8 cellular contexts compared by ENCODE assay signal in genomic region chr11:120335928-120336640, GRCh38. TPM values are rescaled to one million over a fixed set of nuclear protein-coding genes. Genes with fewer than 3 reads are reported as not detected.
DNase-seq lines count a peak whose midpoint lies in the region; ATAC-seq, FAIRE-seq and TF ChIP-seq lines count a peak whose summit lies in the region.

ARHGEF12 (plus strand) TSS chr11:120336413; CDS start chr11:120337244, 831 bp downstream.

- H3K36me3 ChIP-seq in HepG2 (replicated peaks in 1 of 2; ENCODE audit: control insufficient read depth in 1 of 2, insufficient read depth in 2 of 2, low read length in 2 of 2), result no peaks in the 10 kb centered on the region

- peak within 1 kb of the TSS; percentile 95 for H3K4me2 ChIP-seq in HepG2 (ENCODE audit: low read depth, low read length)

- in situ Hi-C loops in ACHN (cut with HindIII; ENCODE audit: low pct_ligation_motif_present, low pct_unique_long_range_greater_than_20kb, low sequenced_read_pairs) (no loop called here), HepG2 (cut with HindIII; ENCODE audit: extremely low pct_ligation_motif_present, low pct_unique_long_range_greater_than_20kb) (loop anchor here (5.0 kb wide), 1 partner anchor 56 kb away; no protein-coding TSS in a partner anchor)

- H3K4me1 ChIP-seq in HepG2 (ENCODE audit: insufficient read depth, low read length), result peaks cover 31% of the 10 kb centered on the region

- WGBS in HepG2 (ENCODE audit: low lambda C conversion rate), result 0% methylated on average over 23 of the region's 92 CpGs

- CTCF ChIA-PET in HepG2 (lab: Yijun Ruan, JAX; ENCODE audit: low intra/inter-chr PET ratio, low total read pairs), result no interaction called here

- peak; percentile 94 for DNase-seq in ACHN
- peak; percentile 91 for DNase-seq in NCI-H510A treated with DMSO at 0.1 percent for 48 hours (lab: John Stamatoyannopoulos, UW)
- peak; percentile 63 to 69 for DNase-seq in activated CD4-positive, alpha-beta T cell treated with anti-CD3 and anti-CD28 coated beads, Interleukin-2, amount 50 U/mL, for 4 hours
- DNase-seq in dermis blood vessel endothelial cell, result peak; percentile 99
- DNase-seq in HepG2 (ENCODE audit: low spot score), result peak; percentile 88
- peak; percentile 69 for DNase-seq in stimulated activated CD4-positive, alpha-beta T cell treated with anti-CD3 and anti-CD28 coated beads, Interleukin-2, amount 100 ng/mL, for 4 hours (ENCODE audit: low read depth)

- peaks cover 12% of the 10 kb centered on the region for H4K20me1 ChIP-seq in HepG2 (ENCODE audit: insufficient read depth, low read length)

- FAIRE-seq in HepG2 (lab: Jason Lieb, UNC), result no peak

- ATAC-seq in GM18867 (IDR thresholded peaks at IDR 0.05; ENCODE audit: unreplicated experiment), result peak; percentile 65
- peak; percentile 41 for ATAC-seq in HG03139 (IDR thresholded peaks at IDR 0.05; ENCODE audit: unreplicated experiment)
- peak; percentile 73 for ATAC-seq in HepG2

- H3K79me2 ChIP-seq in HepG2 (ENCODE audit: insufficient read depth, low read length), result peaks cover 45% of the 10 kb centered on the region

- TF ChIP-seq EP300 in HepG2 (IDR thresholded peaks at IDR 0.05; ENCODE audit: low read depth in 2 of 2, low read length in 2 of 2), result peak; percentile 52 to 64; a peak in 2 of 4 replicates
- TF ChIP-seq EP300 in HepG2 (CRISPR knock-in tag; IDR thresholded peaks at IDR 0.05; ENCODE audit: borderline replicate concordance), result 0 out of 2 replicates have a peak, but pooled peaks have one; percentile 34

- no peaks in the 10 kb centered on the region for H3K9me3 ChIP-seq in HepG2 (ENCODE audit: low read length)

- peak within 1 kb of the TSS; percentile 80 to 96 (median 86) for H3K4me3 ChIP-seq in HepG2 (replicated peaks in 1 of 3; ENCODE audit: insufficient read depth in 1 of 3, low read depth in 2 of 3, low read length in 3 of 3)

- POLR2A ChIA-PET in HepG2 (lab: Yijun Ruan, JAX), result interaction anchor here (1.0 to 2.5 kb wide), 7 partner anchors 11 to 150 kb away, joined by 3 to 11 read pairs (median 5); no protein-coding TSS in a partner anchor

- intact Hi-C loops in HepG2 (cut with micrococcal nuclease; ENCODE audit: unreplicated experiment), result loop anchor here (2.0 to 5.0 kb wide), 3 partner anchors 36 to 96 kb away; no protein-coding TSS in a partner anchor

- H2AFZ ChIP-seq in HepG2 (ENCODE audit: low read length), result peak within 1 kb of the TSS; percentile 94

- BruUV-seq in HepG2 (replicated peaks; lab: Mats Ljungman, UMichigan), result no TSS peak

- H3K27me3 ChIP-seq in HepG2 (ENCODE audit: control insufficient read depth in 1 of 2, insufficient read depth in 2 of 2, low read length in 2 of 2), result no peaks in the 10 kb centered on the region; a peak in 1 of 5 replicates

- peak; percentile 75 for TF ChIP-seq CTCF in HepG2 (CRISPR knock-in tag; IDR thresholded peaks at IDR 0.05)

- TF ChIP-seq POLR2A in HepG2 (IDR thresholded peaks at IDR 0.05; ENCODE audit: insufficient read depth in 1 of 2, low read depth in 2 of 2, low read length in 2 of 2), result peak in 1 of 2 experiments; percentile 50; a peak in 3 of 4 replicates

- H3K9ac ChIP-seq in HepG2 (ENCODE audit: insufficient read depth, low read depth, low read length), result peak within 1 kb of the TSS; percentile 84

- TF ChIP-seq RAD21 in HepG2 (CRISPR knock-in tag; IDR thresholded peaks at IDR 0.05), result peak; percentile 59

- peak within 1 kb of the TSS; percentile 86 for H3K27ac ChIP-seq in HepG2 (ENCODE audit: extremely low read length, insufficient read depth, low read length)

TF ChIP-seq in HepG2, 621 proteins besides CTCF, POLR2A, EP300 and RAD21 (continues in another document):
- peak; percentile 91; the same call in 1 of the 2 replicates for TF ChIP-seq ZNF556 (CRISPR knock-in tag; IDR thresholded peaks at IDR 0.05; ENCODE audit: borderline replicate concordance)
- no peak for TF ChIP-seq ZNF251 (CRISPR knock-in tag; IDR thresholded peaks at IDR 0.05)
- peak; percentile 96 for TF ChIP-seq REPIN1 (CRISPR knock-in tag; IDR thresholded peaks at IDR 0.05; ENCODE audit: borderline replicate concordance, low read depth)
- no peak for TF ChIP-seq ZNF484 (CRISPR knock-in tag; IDR thresholded peaks at IDR 0.05; ENCODE audit: borderline replicate concordance, low read depth)
- peak; percentile 80; the same call in 1 of the 2 replicates for TF ChIP-seq NRL (CRISPR knock-in tag; IDR thresholded peaks at IDR 0.05; ENCODE audit: borderline replicate concordance)
- 0 out of 2 replicates have a peak, but pooled peaks have one; percentile 17 for TF ChIP-seq BHLHE40 (IDR thresholded peaks at IDR 0.05; ENCODE audit: low read length)
- no peak for TF ChIP-seq RFX5 (IDR thresholded peaks at IDR 0.05; ENCODE audit: low read depth, low read length)
- TF ChIP-seq, protein P1, sequence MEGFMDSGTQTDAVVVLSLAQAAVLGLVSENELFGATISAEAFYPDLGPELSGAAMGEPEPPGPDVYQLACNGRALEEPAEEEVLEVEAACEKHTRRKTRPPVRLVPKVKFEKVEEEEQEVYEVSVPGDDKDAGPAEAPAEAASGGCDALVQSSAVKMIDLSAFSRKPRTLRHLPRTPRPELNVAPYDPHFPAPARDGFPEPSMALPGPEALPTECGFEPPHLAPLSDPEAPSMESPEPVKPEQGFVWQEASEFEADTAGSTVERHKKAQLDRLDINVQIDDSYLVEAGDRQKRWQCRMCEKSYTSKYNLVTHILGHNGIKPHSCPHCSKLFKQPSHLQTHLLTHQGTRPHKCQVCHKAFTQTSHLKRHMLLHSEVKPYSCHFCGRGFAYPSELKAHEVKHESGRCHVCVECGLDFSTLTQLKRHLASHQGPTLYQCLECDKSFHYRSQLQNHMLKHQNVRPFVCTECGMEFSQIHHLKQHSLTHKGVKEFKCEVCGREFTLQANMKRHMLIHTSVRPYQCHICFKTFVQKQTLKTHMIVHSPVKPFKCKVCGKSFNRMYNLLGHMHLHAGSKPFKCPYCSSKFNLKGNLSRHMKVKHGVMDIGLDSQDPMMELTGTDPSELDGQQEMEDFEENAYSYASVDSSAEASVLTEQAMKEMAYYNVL (CRISPR knock-in tag; IDR thresholded peaks at IDR 0.05; ENCODE audit: borderline replicate concordance), result peak; percentile 72; the same call in 1 of the 2 replicates
- no peak for TF ChIP-seq ZNF597 (CRISPR knock-in tag; IDR thresholded peaks at IDR 0.05)
- TF ChIP-seq DRAP1 (CRISPR knock-in tag; IDR thresholded peaks at IDR 0.05), result no peak
- TF ChIP-seq ZNF34 (CRISPR knock-in tag; IDR thresholded peaks at IDR 0.05; ENCODE audit: borderline replicate concordance), result peak; percentile 63; the same call in 1 of the 2 replicates
- TF ChIP-seq CSRNP2 (CRISPR knock-in tag; conservative IDR thresholded peaks at IDR 0.05; ENCODE audit: low read depth), result 0 out of 2 replicates have a peak, but pooled peaks have one; percentile 48
- no peak for TF ChIP-seq ZNF83 (CRISPR knock-in tag; IDR thresholded peaks at IDR 0.05; ENCODE audit: borderline replicate concordance)

RNA-seq across cellular contexts. Expression of gene ARHGEF12, which starts in this region (rescaled TPM):
- 159 and 202 TPM in 2 replicates for total RNA-seq in dermis blood vessel endothelial cell
- 54.4 and 72.2 TPM in 2 replicates for total RNA-seq in HepG2 (2016; rRNA removed; fragmentation: Illumina TruSeq; extraction: Trizol)
- 23.8 and 24.8 TPM in 2 replicates for total RNA-seq in HepG2 (2016; cell fraction: cytosol; rRNA removed; fragmentation: Illumina TruSeq; extraction: Trizol; ENCODE audit: low read depth)
- 51.9 and 66.9 TPM in 2 replicates for total RNA-seq in HepG2 (2016; cell fraction: insoluble cytoplasmic fraction; rRNA removed; fragmentation: Illumina TruSeq; extraction: Trizol)
- 27.8 and 29.0 TPM in 2 replicates for total RNA-seq in HepG2 (2016; cell fraction: membrane; rRNA removed; fragmentation: Illumina TruSeq; extraction: Trizol)
- 65.7 and 68.9 TPM in 2 replicates for total RNA-seq in HepG2 (2016; cell fraction: nucleus; rRNA removed; fragmentation: Illumina TruSeq; extraction: Trizol)
- polyA plus RNA-seq in HepG2 (2011; rRNA removed), result 16.2 and 17.9 TPM in 2 replicates
- polyA plus RNA-seq in HepG2 (2011; cell fraction: cytosol; rRNA removed), result 10.1 and 15.9 TPM in 2 replicates
- polyA plus RNA-seq in HepG2 (2011; cell fraction: nucleus; rRNA removed), result 18.6 and 22.0 TPM in 2 replicates
- polyA plus RNA-seq in HepG2 (2012), result 30.2 and 31.4 TPM in 2 replicates
- polyA plus RNA-seq in HepG2 (2016; cell fraction: cytosol; fragmentation: Illumina TruSeq; extraction: Trizol; ENCODE audit: low read depth), result 0.95 and 1.2 TPM in 2 replicates
- 35.8 and 36.1 TPM in 2 replicates for polyA plus RNA-seq in HepG2 (2016; cell fraction: insoluble cytoplasmic fraction; fragmentation: Illumina TruSeq; extraction: Trizol; ENCODE audit: low read depth)
- polyA plus RNA-seq in HepG2 (2016; cell fraction: membrane; fragmentation: Illumina TruSeq; extraction: Trizol; ENCODE audit: low read depth), result 5.1 and 6.3 TPM in 2 replicates
- 31.1 and 33.7 TPM in 2 replicates for polyA plus RNA-seq in HepG2 (2016; cell fraction: nucleus; fragmentation: Illumina TruSeq; extraction: Trizol; ENCODE audit: insufficient read depth, low read depth)
- polyA minus RNA-seq in HepG2 (2011; rRNA and poly(A)+ RNA removed; ENCODE audit: low replicate concordance), result 46.5 and 46.8 TPM in 2 replicates
- polyA minus RNA-seq in HepG2 (2011; cell fraction: cytosol; rRNA and poly(A)+ RNA removed), result 52.1 and 66.1 TPM in 2 replicates
- polyA minus RNA-seq in HepG2 (2011; cell fraction: nucleus; rRNA and poly(A)+ RNA removed), result 151 and 164 TPM in 2 replicates

Comparison
In these comparisons a context has a peak if more than half of its experiments do, and no peak if none do; other contexts are left out.
1. Peak in every context shown above with its lines: DNase-seq, ATAC-seq, H3K4me3 ChIP-seq and H3K27ac ChIP-seq.